ENCODE assay signal across 12 cellular contexts in the genomic region with DNA sequence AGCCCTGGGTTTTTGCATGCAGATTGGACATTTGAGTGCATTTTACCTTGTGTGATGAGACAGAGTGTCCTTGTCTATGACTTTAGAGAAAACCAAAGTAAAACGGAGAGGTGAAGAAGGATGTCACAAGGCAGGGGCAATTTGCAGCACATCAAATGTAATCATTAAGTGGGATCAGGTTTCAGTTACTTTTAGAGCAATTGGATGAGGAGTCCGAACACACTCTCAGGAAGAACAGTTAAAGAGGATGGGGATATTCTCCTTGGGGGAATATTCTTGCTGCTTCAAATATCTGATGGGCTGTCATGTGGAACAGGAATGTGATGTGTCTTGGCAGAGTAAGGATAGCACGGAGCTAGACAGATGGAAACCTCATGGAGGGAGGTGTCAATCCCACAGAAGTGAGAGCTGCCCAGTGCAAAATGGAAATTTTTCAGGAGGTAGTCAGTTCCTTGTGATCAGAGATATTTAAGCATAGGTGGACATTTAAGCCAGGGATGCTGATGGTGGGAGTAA. TPM values are rescaled to one million over a fixed set of nuclear protein-coding genes. Genes with fewer than 3 reads are reported as not detected.
DNase-seq lines count a peak whose midpoint lies in the region; ATAC-seq and TF ChIP-seq lines count a peak whose summit lies in the region.
"Had no signal": no experiment of that assay in that cellular context is flagged by ENCODE, and none has a peak within 500 bp of the region (broad histone marks: within the 10 kb centered on the region; RNA-seq: fewer than 3 reads in every experiment).

No MANE protein-coding gene starts in this region.

- H3K9me3 Mint-ChIP-seq in activated naive CD8-positive, alpha-beta T cell (ENCODE audit: low read depth), result no peaks in the 10 kb centered on the region

- POLR2A ChIA-PET in HEK293 (lab: Yijun Ruan, JAX), result interaction anchor here (1.7 kb wide), 1 partner anchor 10 kb away, joined by 5 read pairs; no protein-coding TSS in a partner anchor

- peak overlapping the region; percentile 96 for H3K4me3 Mint-ChIP-seq in activated naive CD8-positive, alpha-beta T cell

- peak overlapping the region; percentile 97 for H3K27ac Mint-ChIP-seq in activated naive CD8-positive, alpha-beta T cell

- no peak overlapping the region for H3K4me3 ChIP-seq in HEK293 (ENCODE audit: low read depth, low read length)

- TF ChIP-seq CTCF in AG09319 (IDR thresholded peaks at IDR 0.05; ENCODE audit: low read depth, low read length), result no peak
- TF ChIP-seq CTCF in HEK293 (tag by site-specific recombination; IDR thresholded peaks at IDR 0.05), result no peak
- no peak for TF ChIP-seq CTCF in omental fat pad (IDR thresholded peaks at IDR 0.05)

- DNase-seq in AG09319 (ENCODE audit: extremely low read depth, low read depth) (peak; percentile 51), left kidney (ENCODE audit: low read depth, low spot score) (peak; percentile 83), pons (ENCODE audit: low spot score) (no peak), A172 (ENCODE audit: low spot score) (no peak), omental fat pad (ENCODE audit: low spot score) (no peak), LoVo (ENCODE audit: low spot score) (no peak)
- DNase-seq: GF-D8, hippocampal formation, SK-N-SH had no signal

- no peak overlapping the region for H3K27ac ChIP-seq in HEK293 (ENCODE audit: extremely low read depth, low read depth, low read length)

- peaks cover 33% of the 10 kb centered on the region for H3K4me1 Mint-ChIP-seq in activated naive CD8-positive, alpha-beta T cell (ENCODE audit: low read depth)

- peaks cover 8% of the 10 kb centered on the region for H3K36me3 Mint-ChIP-seq in activated naive CD8-positive, alpha-beta T cell

- no peaks in the 10 kb centered on the region for H3K27me3 Mint-ChIP-seq in activated naive CD8-positive, alpha-beta T cell

- ATAC-seq in omental fat pad (ENCODE audit: low FRiP score), result no peak

- H3K36me3 ChIP-seq in HEK293 (ENCODE audit: control insufficient read depth in 2 of 2, insufficient read depth in 1 of 2, low read length in 2 of 2), result no peaks in the 10 kb centered on the region

- CTCF ChIA-PET in HEK293 (lab: Yijun Ruan, JAX), result no interaction called here

- H3K9me3 ChIP-seq in HEK293 (ENCODE audit: control insufficient read depth, insufficient read depth, low read depth, low read length), result no peaks in the 10 kb centered on the region
- H3K9me3 ChIP-seq: SK-N-SH had no signal

- peaks cover 4% of the 10 kb centered on the region for H3K4me1 ChIP-seq in HEK293 (ENCODE audit: control insufficient read depth, insufficient read depth, low read length)

TF ChIP-seq in HEK293, 187 proteins besides CTCF, POLR2A, EP300 and RAD21:
- TF ChIP-seq ZBTB17 (tag by site-specific recombination; IDR thresholded peaks at IDR 0.05), result peak; percentile 75
- TF ChIP-seq, protein P1, sequence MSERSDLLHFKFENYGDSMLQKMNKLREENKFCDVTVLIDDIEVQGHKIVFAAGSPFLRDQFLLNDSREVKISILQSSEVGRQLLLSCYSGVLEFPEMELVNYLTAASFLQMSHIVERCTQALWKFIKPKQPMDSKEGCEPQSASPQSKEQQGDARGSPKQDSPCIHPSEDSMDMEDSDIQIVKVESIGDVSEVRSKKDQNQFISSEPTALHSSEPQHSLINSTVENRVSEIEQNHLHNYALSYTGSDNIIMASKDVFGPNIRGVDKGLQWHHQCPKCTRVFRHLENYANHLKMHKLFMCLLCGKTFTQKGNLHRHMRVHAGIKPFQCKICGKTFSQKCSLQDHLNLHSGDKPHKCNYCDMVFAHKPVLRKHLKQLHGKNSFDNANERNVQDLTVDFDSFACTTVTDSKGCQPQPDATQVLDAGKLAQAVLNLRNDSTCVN (tag by site-specific recombination; optimal IDR thresholded peaks at IDR 0.05), result no peak
- no peak for TF ChIP-seq ZNF350 (tag by site-specific recombination; IDR thresholded peaks at IDR 0.05)
- TF ChIP-seq ZNF423 (tag by site-specific recombination; IDR thresholded peaks at IDR 0.05), result no peak
- peak; percentile 19; the same call in 1 of the 2 replicates for TF ChIP-seq GLIS1 (tag by site-specific recombination; IDR thresholded peaks at IDR 0.05)
- TF ChIP-seq ZIC2 (tag by site-specific recombination; IDR thresholded peaks at IDR 0.05), result no peak
- no peak for TF ChIP-seq KLF8 (tag by site-specific recombination; IDR thresholded peaks at IDR 0.05)
- no peak for TF ChIP-seq GFI1B (tag by site-specific recombination; IDR thresholded peaks at IDR 0.05)
- TF ChIP-seq SP7 (tag by site-specific recombination; IDR thresholded peaks at IDR 0.05), result 0 out of 2 replicates have a peak, but pooled peaks have one; percentile 23
- TF ChIP-seq ZNF600 (tag by site-specific recombination; IDR thresholded peaks at IDR 0.05), result peak; percentile 56
- TF ChIP-seq ZNF335 (tag by site-specific recombination; conservative IDR thresholded peaks at IDR 0.05), result peak; percentile 3; the same call in 1 of the 2 replicates
- peak; percentile 45; the same call in 1 of the 2 replicates for TF ChIP-seq IKZF3 (tag by site-specific recombination; IDR thresholded peaks at IDR 0.05)
TF ChIP-seq in HEK293: peak in this region for 6.

RNA-seq across cellular contexts. Expression of a gene that starts 0.8 kb away (rescaled TPM):
- not detected in 2 replicates for total RNA-seq in A172 (2014; rRNA removed; shearing (Covaris generic))
- total RNA-seq in omental fat pad, result 1 to 10 TPM in 1 of 4 donors, not detected in 3; 1.3 TPM
- total RNA-seq: HT1080 had no signal

RNA-seq across cellular contexts. Expression of a gene that starts 6.3 kb away (rescaled TPM):
- 7.6 and 10.8 TPM in 2 replicates for total RNA-seq in A172 (2014; rRNA removed; shearing (Covaris generic))
- 100 to 1,000 TPM in 1 of 4 donors, 10 to 100 TPM in 3; 64.6 to 109 (median 72.7) TPM for total RNA-seq in omental fat pad

Comparison
In these comparisons a context has a peak if more than half of its experiments do, and no peak if none do; other contexts are left out.
1. DNase-seq: peak in AG09319 (single experiment) and left kidney (single experiment); none in pons (single experiment), A172 (single experiment), omental fat pad (single experiment) and LoVo (single experiment).